Comparison of ENCODE assay signal across 8 cellular contexts in genomic region chr16:75097941-75098897, GRCh38. TPM values are rescaled to one million over a fixed set of nuclear protein-coding genes. Genes with fewer than 3 reads are reported as not detected.
A peak's percentile ranks its signal among the peaks of the same experiment; 100 is the strongest.
DNase-seq lines count a peak whose midpoint lies in the region; ATAC-seq and TF ChIP-seq lines count a peak whose summit lies in the region.

No MANE protein-coding gene starts in this region.

- H3K4me3 Mint-ChIP-seq in GM23338 (no peak overlapping the region), CD14-positive monocyte (no peak overlapping the region), progenitor cell of endocrine pancreas (ENCODE audit: low read depth) (no peak overlapping the region)
- H3K4me3 Mint-ChIP-seq in effector memory CD8-positive, alpha-beta T cell = peak overlapping the region; percentile 16 to 71

- ATAC-seq in GM23338 = peak; percentile 13
- peak; percentile 97 to 98 for ATAC-seq in activated CD4-positive, CD25-positive, alpha-beta regulatory T cell treated with anti-CD3 and anti-CD28 coated beads, Interleukin-2, amount 50 U/mL, for 24 hours
- peak; percentile 95 for ATAC-seq in effector memory CD8-positive, alpha-beta T cell (replicated peaks)
- no peak for ATAC-seq in GM18867 (IDR thresholded peaks at IDR 0.05; ENCODE audit: unreplicated experiment)
- no peak for ATAC-seq in GM18519 (IDR thresholded peaks at IDR 0.05; ENCODE audit: low FRiP score, unreplicated experiment)

- H3K79me2 ChIP-seq in GM23338 (replicated peaks; ENCODE audit: insufficient read depth) = peaks cover 12% of the 10 kb centered on the region

- peak overlapping the region; percentile 67 for H3K4me2 ChIP-seq in GM23338

- H3K4me3 ChIP-seq in GM23338 = no peak overlapping the region

- H3K4me1 ChIP-seq in GM23338 (ENCODE audit: insufficient read depth) = peaks cover 37% of the 10 kb centered on the region

- peaks cover 3% of the 10 kb centered on the region; the same call in 1 of the 2 replicates for H4K20me1 ChIP-seq in GM23338 (replicated peaks; ENCODE audit: insufficient read depth)

- no peaks in the 10 kb centered on the region for H3K36me3 ChIP-seq in GM23338 (ENCODE audit: insufficient read depth)

- H3K4me1 Mint-ChIP-seq in GM23338 (peaks cover 57% of the 10 kb centered on the region), CD14-positive monocyte (peaks cover 35% of the 10 kb centered on the region), progenitor cell of endocrine pancreas (ENCODE audit: low read depth) (peaks cover 13% of the 10 kb centered on the region)
- H3K4me1 Mint-ChIP-seq in effector memory CD8-positive, alpha-beta T cell (ENCODE audit: low read depth in 2 of 2) = peaks cover 7 to 35% of the 10 kb centered on the region in 2 donors

- intact Hi-C loops in CD14-positive monocyte (cut with micrococcal nuclease) = no loop called here

- no peaks in the 10 kb centered on the region for H3K9me2 ChIP-seq in GM23338 (ENCODE audit: insufficient read depth)

- H3K9me3 Mint-ChIP-seq in GM23338 (no peaks in the 10 kb centered on the region), CD14-positive monocyte (no peaks in the 10 kb centered on the region), progenitor cell of endocrine pancreas (ENCODE audit: low read depth) (no peaks in the 10 kb centered on the region)
- H3K9me3 Mint-ChIP-seq in effector memory CD8-positive, alpha-beta T cell = no peaks in the 10 kb centered on the region

- H3K36me3 Mint-ChIP-seq in GM23338 (ENCODE audit: low read depth) = peaks cover 9% of the 10 kb centered on the region; the same call in 1 of the 3 replicates
- H3K36me3 Mint-ChIP-seq in effector memory CD8-positive, alpha-beta T cell (ENCODE audit: insufficient read depth) = peaks cover 8% of the 10 kb centered on the region
- H3K36me3 Mint-ChIP-seq in CD14-positive monocyte = peaks cover 21 to 33% of the 10 kb centered on the region in 2 donors
- H3K36me3 Mint-ChIP-seq in progenitor cell of endocrine pancreas (ENCODE audit: insufficient read depth) = peaks cover 7% of the 10 kb centered on the region

- H3K27ac Mint-ChIP-seq in GM23338 (no peak overlapping the region), CD14-positive monocyte (peak overlapping the region in 2 of 7 donors; percentile 37 to 66), progenitor cell of endocrine pancreas (no peak overlapping the region)
- H3K27ac Mint-ChIP-seq in effector memory CD8-positive, alpha-beta T cell = peak overlapping the region; percentile 82 to 91

- no peak for DNase-seq in GM23338 (ENCODE audit: low spot score)
- DNase-seq in effector memory CD8-positive, alpha-beta T cell = peak; percentile 48 to 71 (median 69)
- peak; percentile 35 for DNase-seq in stimulated activated CD8-positive, alpha-beta memory T cell treated with anti-CD3 and anti-CD28 coated beads, Interleukin-12 subunit alpha, Interleukin-12 subunit beta, amount 100 ng/mL, for 1 hour (ENCODE audit: low read depth)
- DNase-seq in CD14-positive monocyte (ENCODE audit: low spot score) = no peak
- DNase-seq in progenitor cell of endocrine pancreas (ENCODE audit: low spot score, unreplicated experiment) = no peak

- no peak overlapping the region for H2AFZ ChIP-seq in GM23338

- H3K27me3 ChIP-seq in GM23338 (ENCODE audit: insufficient read depth) = no peaks in the 10 kb centered on the region

- no peak overlapping the region for H3K27ac ChIP-seq in GM23338 (ENCODE audit: low read depth)

- H3K27me3 Mint-ChIP-seq in GM23338 (ENCODE audit: insufficient read depth, low read depth, poor library complexity) (peaks cover 18% of the 10 kb centered on the region), CD14-positive monocyte (ENCODE audit: low read depth in 3 of 3) (peaks cover 0 to 3% (median 3%) of the 10 kb centered on the region in 3 donors), progenitor cell of endocrine pancreas (no peaks in the 10 kb centered on the region)
- H3K27me3 Mint-ChIP-seq in effector memory CD8-positive, alpha-beta T cell = no peaks in the 10 kb centered on the region

- TF ChIP-seq CTCF in GM23338 (conservative IDR thresholded peaks at IDR 0.05; ENCODE audit: low read depth in 2 of 2) = no peak
- no peak for TF ChIP-seq CTCF in CD14-positive monocyte (IDR thresholded peaks at IDR 0.05)
- TF ChIP-seq CTCF in progenitor cell of endocrine pancreas (IDR thresholded peaks at IDR 0.05; ENCODE audit: unreplicated experiment) = no peak

- peaks cover 2% of the 10 kb centered on the region; the same call in 1 of the 2 replicates for H3F3A ChIP-seq in GM23338 (replicated peaks; ENCODE audit: low read depth)

TF ChIP-seq in GM23338, 12 proteins besides CTCF, POLR2A, EP300 and RAD21:
- TF ChIP-seq NANOG (IDR thresholded peaks at IDR 0.05; ENCODE audit: borderline replicate concordance) (no peak), ZNF114 (CRISPR knock-in tag; IDR thresholded peaks at IDR 0.05) (no peak), EZH2 (IDR thresholded peaks at IDR 0.05; ENCODE audit: low read depth, unreplicated experiment) (no peak), JUNB (IDR thresholded peaks at IDR 0.05; ENCODE audit: unreplicated experiment) (no peak)
- TF ChIP-seq, protein P1, sequence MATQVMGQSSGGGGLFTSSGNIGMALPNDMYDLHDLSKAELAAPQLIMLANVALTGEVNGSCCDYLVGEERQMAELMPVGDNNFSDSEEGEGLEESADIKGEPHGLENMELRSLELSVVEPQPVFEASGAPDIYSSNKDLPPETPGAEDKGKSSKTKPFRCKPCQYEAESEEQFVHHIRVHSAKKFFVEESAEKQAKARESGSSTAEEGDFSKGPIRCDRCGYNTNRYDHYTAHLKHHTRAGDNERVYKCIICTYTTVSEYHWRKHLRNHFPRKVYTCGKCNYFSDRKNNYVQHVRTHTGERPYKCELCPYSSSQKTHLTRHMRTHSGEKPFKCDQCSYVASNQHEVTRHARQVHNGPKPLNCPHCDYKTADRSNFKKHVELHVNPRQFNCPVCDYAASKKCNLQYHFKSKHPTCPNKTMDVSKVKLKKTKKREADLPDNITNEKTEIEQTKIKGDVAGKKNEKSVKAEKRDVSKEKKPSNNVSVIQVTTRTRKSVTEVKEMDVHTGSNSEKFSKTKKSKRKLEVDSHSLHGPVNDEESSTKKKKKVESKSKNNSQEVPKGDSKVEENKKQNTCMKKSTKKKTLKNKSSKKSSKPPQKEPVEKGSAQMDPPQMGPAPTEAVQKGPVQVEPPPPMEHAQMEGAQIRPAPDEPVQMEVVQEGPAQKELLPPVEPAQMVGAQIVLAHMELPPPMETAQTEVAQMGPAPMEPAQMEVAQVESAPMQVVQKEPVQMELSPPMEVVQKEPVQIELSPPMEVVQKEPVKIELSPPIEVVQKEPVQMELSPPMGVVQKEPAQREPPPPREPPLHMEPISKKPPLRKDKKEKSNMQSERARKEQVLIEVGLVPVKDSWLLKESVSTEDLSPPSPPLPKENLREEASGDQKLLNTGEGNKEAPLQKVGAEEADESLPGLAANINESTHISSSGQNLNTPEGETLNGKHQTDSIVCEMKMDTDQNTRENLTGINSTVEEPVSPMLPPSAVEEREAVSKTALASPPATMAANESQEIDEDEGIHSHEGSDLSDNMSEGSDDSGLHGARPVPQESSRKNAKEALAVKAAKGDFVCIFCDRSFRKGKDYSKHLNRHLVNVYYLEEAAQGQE (IDR thresholded peaks at IDR 0.05; ENCODE audit: unreplicated experiment) = no peak

RNA-seq across cellular contexts. Expression of gene LDHD, which starts 18.4 kb away (rescaled TPM):
- 7.7 and 10.6 TPM in 2 replicates for total RNA-seq in GM23338 (2014; rRNA removed; shearing (Covaris generic))
- polyA plus RNA-seq in GM23338 (2016; fragmentation: Nextera tagmentation; extraction: Ambion mirVana) (3.9 and 5.0 TPM in 2 replicates), CD14-positive monocyte (1 to 10 TPM; 3.7 to 5.4 TPM)
- total RNA-seq in progenitor cell of endocrine pancreas = 0.64 and 0.89 TPM in 2 replicates

RNA-seq across cellular contexts. Expression of gene ZFP1, which starts 50.1 kb away (rescaled TPM):
- 12.5 and 13.4 TPM in 2 replicates for total RNA-seq in GM23338 (2014; rRNA removed; shearing (Covaris generic))
- polyA plus RNA-seq in GM23338 (2016; fragmentation: Nextera tagmentation; extraction: Ambion mirVana) (4.1 and 4.8 TPM in 2 replicates), CD14-positive monocyte (1 to 10 TPM; 3.4 to 4.0 TPM)
- total RNA-seq in progenitor cell of endocrine pancreas = 16.3 and 17.5 TPM in 2 replicates

Comparison
In these comparisons a context has a peak if more than half of its experiments do, and no peak if none do; other contexts are left out.
1. ATAC-seq: peak in GM23338 (single experiment), activated CD4-positive, CD25-positive, alpha-beta regulatory T cell treated with anti-CD3 and anti-CD28 coated beads, Interleukin-2, amount 50 U/mL, for 24 hours (2 of 2) and effector memory CD8-positive, alpha-beta T cell (single experiment); none in GM18867 (single experiment) and GM18519 (single experiment).
2. DNase-seq: peak in effector memory CD8-positive, alpha-beta T cell (3 of 3) and stimulated activated CD8-positive, alpha-beta memory T cell treated with anti-CD3 and anti-CD28 coated beads, Interleukin-12 subunit alpha, Interleukin-12 subunit beta, amount 100 ng/mL, for 1 hour (single experiment); none in GM23338 (single experiment), CD14-positive monocyte (single experiment) and progenitor cell of endocrine pancreas (single experiment).
3. H3K27ac Mint-ChIP-seq: peak in effector memory CD8-positive, alpha-beta T cell (2 of 2); none in GM23338 (single experiment) and progenitor cell of endocrine pancreas (single experiment).
4. H3K4me3 Mint-ChIP-seq: peak in effector memory CD8-positive, alpha-beta T cell (2 of 2); none in GM23338 (single experiment), CD14-positive monocyte (0 of 2) and progenitor cell of endocrine pancreas (single experiment).